8 cellular contexts compared by ENCODE assay signal in genomic region chr3:149879872-149880271, GRCh38.
DNase-seq lines count a peak whose midpoint lies in the region; ATAC-seq and TF ChIP-seq lines count a peak whose summit lies in the region.

No MANE protein-coding gene starts in this region.

- no peak overlapping the region for H3K27ac Mint-ChIP-seq in stimulated activated naive CD8-positive, alpha-beta T cell treated with anti-CD3 and anti-CD28 coated beads, Interleukin-15, amount 100 ng/mL, for 72 hours
- H3K27ac Mint-ChIP-seq in neural crest cell (ENCODE audit: unreplicated experiment) = no peak overlapping the region

- ATAC-seq in stimulated activated naive CD8-positive, alpha-beta T cell treated with anti-CD3 and anti-CD28 coated beads, Interleukin-15, Interleukin-2, amounts not matched to agents 100 U/mL and 50 U/mL, for 24 hours = no peak
- ATAC-seq in stimulated activated naive CD8-positive, alpha-beta T cell treated with anti-CD3 and anti-CD28 coated beads, Interleukin-15, amount 100 ng/mL, for 72 hours = no peak
- no peak for ATAC-seq in GM21526 (IDR thresholded peaks at IDR 0.05; ENCODE audit: low FRiP score, unreplicated experiment)
- no peak for ATAC-seq in HG02885 (IDR thresholded peaks at IDR 0.05; ENCODE audit: poor library complexity, unreplicated experiment)

- no peak overlapping the region for H3K4me3 Mint-ChIP-seq in stimulated activated naive CD8-positive, alpha-beta T cell treated with anti-CD3 and anti-CD28 coated beads, Interleukin-15, amount 100 ng/mL, for 72 hours
- H3K4me3 Mint-ChIP-seq in neural crest cell = no peak overlapping the region

- no peaks in the 10 kb centered on the region for H3K27me3 Mint-ChIP-seq in stimulated activated naive CD8-positive, alpha-beta T cell treated with anti-CD3 and anti-CD28 coated beads, Interleukin-15, amount 100 ng/mL, for 72 hours
- no peaks in the 10 kb centered on the region for H3K27me3 Mint-ChIP-seq in neural crest cell (ENCODE audit: low read depth)

- peaks cover 0 to 7% of the 10 kb centered on the region in 2 donors for H3K9me3 Mint-ChIP-seq in stimulated activated naive CD8-positive, alpha-beta T cell treated with anti-CD3 and anti-CD28 coated beads, Interleukin-15, amount 100 ng/mL, for 72 hours
- peaks cover 5% of the 10 kb centered on the region for H3K9me3 Mint-ChIP-seq in neural crest cell

- H3K4me1 Mint-ChIP-seq in stimulated activated naive CD8-positive, alpha-beta T cell treated with anti-CD3 and anti-CD28 coated beads, Interleukin-15, amount 100 ng/mL, for 72 hours = peaks cover 3% of the 10 kb centered on the region
- peaks cover 8% of the 10 kb centered on the region for H3K4me1 Mint-ChIP-seq in neural crest cell

- H3K36me3 Mint-ChIP-seq in neural crest cell (ENCODE audit: low read depth) = peaks cover 9% of the 10 kb centered on the region

- TF ChIP-seq CTCF in LNCAP (IDR thresholded peaks at IDR 0.05) (peak; percentile 75), neural crest cell (conservative IDR thresholded peaks at IDR 0.05) (peak; percentile 70)

- DNase-seq in stimulated activated naive CD8-positive, alpha-beta T cell treated with anti-CD3 and anti-CD28 coated beads, Interleukin-15, Interleukin-2, amounts not matched to agents 100 U/mL and 50 U/mL, for 24 hours = peak; percentile 24
- DNase-seq in stimulated activated naive CD8-positive, alpha-beta T cell treated with anti-CD3 and anti-CD28 coated beads, Interleukin-15, amount 100 ng/mL, for 72 hours = no peak
- DNase-seq in T-helper 9 cell (peak; percentile 0), fibroblast of peridontal ligament (ENCODE audit: extremely low read depth) (peak; percentile 84), neural crest cell (ENCODE audit: low read depth, low spot score) (peak; percentile 59)

Comparison
In these comparisons a context has a peak if more than half of its experiments do, and no peak if none do; other contexts are left out.
1. DNase-seq: peak in stimulated activated naive CD8-positive, alpha-beta T cell treated with anti-CD3 and anti-CD28 coated beads, Interleukin-15, Interleukin-2, amounts not matched to agents 100 U/mL and 50 U/mL, for 24 hours (single experiment), T-helper 9 cell (single experiment), fibroblast of peridontal ligament (single experiment) and neural crest cell (single experiment); none in stimulated activated naive CD8-positive, alpha-beta T cell treated with anti-CD3 and anti-CD28 coated beads, Interleukin-15, amount 100 ng/mL, for 72 hours (0 of 2).